Comparison of ENCODE assay signal across 19 cellular contexts in genomic region chr1:55428236-55428635, GRCh38.
A peak's percentile ranks its signal among the peaks of the same experiment; 100 is the strongest.
DNase-seq lines count a peak whose midpoint lies in the region; ATAC-seq and TF ChIP-seq lines count a peak whose summit lies in the region.
"Had no signal": no experiment of that assay in that cellular context is flagged by ENCODE, and none has a peak within 500 bp of the region (broad histone marks: within the 10 kb centered on the region; RNA-seq: fewer than 3 reads in every experiment).

No MANE protein-coding gene starts in this region.

- POLR2A ChIA-PET in MCF 10A (lab: Yijun Ruan, JAX): no interaction called here

- intact Hi-C loops in MCF 10A (cut with micrococcal nuclease): loop anchor here (2.0 kb wide), 1 partner anchor 53 kb away; no protein-coding TSS in a partner anchor
- intact Hi-C loops in breast epithelium (cut with DNase I; ENCODE audit: low total_unique reads): no loop called here
- intact Hi-C loops in transverse colon (cut with DNase I; ENCODE audit: low total_unique reads): no loop called here

- H3K4me1 Mint-ChIP-seq in MCF 10A (ENCODE audit: insufficient read depth, unreplicated experiment) (peaks cover 20% of the 10 kb centered on the region), chondrocyte (ENCODE audit: low read depth) (peaks cover 46% of the 10 kb centered on the region)
- H3K4me1 Mint-ChIP-seq: activated B cell treated with CpG ODN at 0.5 μM for 24 hours had no signal

- WGBS in mesodermal cell (ENCODE audit: insufficient coverage in 2 of 2), 2 experiments: 94 to 95% methylated on average over 3 to 4 of the region's 4 CpGs
- whole genome bisulfite sequencing in transverse colon (ENCODE audit: low coverage in 1 of 2), 2 donors: 65 to 85% methylated on average over 3 to 4 of the region's 4 CpGs

- H3K27me3 ChIP-seq in breast epithelium: no peaks in the 10 kb centered on the region
- no peaks in the 10 kb centered on the region for H3K27me3 ChIP-seq in transverse colon

- H3K9me3 Mint-ChIP-seq in MCF 10A (ENCODE audit: unreplicated experiment) (peaks cover under 1% of the 10 kb centered on the region), chondrocyte (ENCODE audit: low read depth) (peaks cover 2% of the 10 kb centered on the region)
- H3K9me3 Mint-ChIP-seq: activated B cell treated with CpG ODN at 0.5 μM for 24 hours; activated T-helper 2 cell treated with anti-CD3 and anti-CD28 coated beads, Interferon-gamma antibody, Interleukin-2, Interleukin-4, amounts not matched to agents 10 μg/mL and 5 μg/mL and 100 μg/mL, durations not matched to agents 14 hours and 24 hours and 36 hours; CD4-positive, alpha-beta T cell had no signal

- no TSS peak for BruUV-seq in MCF 10A (replicated peaks; lab: Mats Ljungman, UMichigan)

- TF ChIP-seq CTCF in MCF 10A (IDR thresholded peaks at IDR 0.05; ENCODE audit: unreplicated experiment) (no peak), breast epithelium (IDR thresholded peaks at IDR 0.05) (no peak), chondrocyte (IDR thresholded peaks at IDR 0.05) (no peak), transverse colon (IDR thresholded peaks at IDR 0.05) (no peak)

- DNase-seq in MCF 10A (ENCODE audit: unreplicated experiment) (no peak), breast epithelium (ENCODE audit: low spot score in 2 of 2) (no peak), chondrocyte (ENCODE audit: low spot score) (no peak), transverse colon (no peak), NCI-H748 treated with DMSO at 0.1 percent for 48 hours (lab: John Stamatoyannopoulos, UW) (no peak)
- DNase-seq: activated B cell treated with CpG ODN at 0.5 μM for 24 hours; amniotic stem cell; CD4-positive, alpha-beta T cell; DND-41; KG1; NCI-H1092 treated with DMSO at 0.1 percent for 48 hours; NCI-H774; occipital lobe; RPMI8226 had no signal

- H3K4me3 ChIP-seq in breast epithelium (no peak overlapping the region), mesodermal cell (ENCODE audit: extremely low read depth, insufficient read depth, low read length, poor library complexity, severe bottlenecking) (no peak overlapping the region), transverse colon (no peak overlapping the region)
- H3K4me3 ChIP-seq: skin epidermis had no signal

- H3K27me3 Mint-ChIP-seq in MCF 10A (ENCODE audit: insufficient read depth, unreplicated experiment) (no peaks in the 10 kb centered on the region), chondrocyte (ENCODE audit: low read depth) (no peaks in the 10 kb centered on the region)

- no peaks in the 10 kb centered on the region for H3K4me1 ChIP-seq in breast epithelium
- peaks cover 30% of the 10 kb centered on the region for H3K4me1 ChIP-seq in mesodermal cell (ENCODE audit: control insufficient read depth, insufficient read depth, low read length, poor library complexity, severe bottlenecking)
- peaks cover 0 to 12% (median 2%) of the 10 kb centered on the region in 4 donors for H3K4me1 ChIP-seq in transverse colon

- H3K36me3 ChIP-seq in breast epithelium: no peaks in the 10 kb centered on the region
- H3K36me3 ChIP-seq in mesodermal cell (ENCODE audit: control insufficient read depth, insufficient read depth, low read length): no peaks in the 10 kb centered on the region
- H3K36me3 ChIP-seq in transverse colon: no peaks in the 10 kb centered on the region

- no peak for TF ChIP-seq EP300 in transverse colon (IDR thresholded peaks at IDR 0.05; ENCODE audit: low read depth)

- H3K36me3 Mint-ChIP-seq in MCF 10A (ENCODE audit: insufficient read depth, unreplicated experiment): no peaks in the 10 kb centered on the region
- peaks cover under 1% of the 10 kb centered on the region for H3K36me3 Mint-ChIP-seq in chondrocyte (ENCODE audit: low read depth)

- H3K9me3 ChIP-seq in breast epithelium (peaks cover 0 to 4% of the 10 kb centered on the region in 2 donors), mesodermal cell (ENCODE audit: control insufficient read depth, low read length) (no peaks in the 10 kb centered on the region), transverse colon (no peaks in the 10 kb centered on the region)

- H3K27ac Mint-ChIP-seq in MCF 10A (ENCODE audit: low read depth, unreplicated experiment) (peak overlapping the region; percentile 78), chondrocyte (ENCODE audit: unreplicated experiment) (peak overlapping the region; percentile 95)
- H3K27ac Mint-ChIP-seq: activated B cell treated with CpG ODN at 0.5 μM for 24 hours; activated T-helper 2 cell treated with anti-CD3 and anti-CD28 coated beads, Interferon-gamma antibody, Interleukin-2, Interleukin-4, amounts not matched to agents 10 μg/mL and 5 μg/mL and 100 μg/mL, durations not matched to agents 14 hours and 24 hours and 36 hours; CD4-positive, alpha-beta T cell had no signal

- CTCF ChIA-PET in MCF 10A (lab: Yijun Ruan, JAX): interaction anchor here (0.5 to 3.8 kb wide), 5 partner anchors 10 to 1309 kb away, joined by 3 to 18 read pairs (median 3); no protein-coding TSS in a partner anchor

- ATAC-seq in HG02610 (IDR thresholded peaks at IDR 0.05; ENCODE audit: unreplicated experiment) (no peak), GM19328 (IDR thresholded peaks at IDR 0.05; ENCODE audit: unreplicated experiment) (no peak)

- TF ChIP-seq POLR2A in breast epithelium (IDR thresholded peaks at IDR 0.05) (no peak), transverse colon (IDR thresholded peaks at IDR 0.05) (no peak)

- H3K4me3 Mint-ChIP-seq in MCF 10A (ENCODE audit: unreplicated experiment) (no peak overlapping the region), chondrocyte (ENCODE audit: unreplicated experiment) (no peak overlapping the region)
- H3K4me3 Mint-ChIP-seq: activated B cell treated with CpG ODN at 0.5 μM for 24 hours; CD4-positive, alpha-beta T cell had no signal

- in situ Hi-C loops in transverse colon (cut with MboI; ENCODE audit: low pct_ligation_motif_present in 1 of 4, low pct_unique_long_range_greater_than_20kb in 1 of 4, low sequenced_read_pairs in 3 of 4): no loop called here

- H3K27ac ChIP-seq in breast epithelium (no peak overlapping the region), mesodermal cell (ENCODE audit: low read depth, low read length, severe bottlenecking) (peak overlapping the region; percentile 88), transverse colon (peak overlapping the region; percentile 25 to 66 (median 52))

Comparison
In these comparisons a context has a peak if more than half of its experiments do, and no peak if none do; other contexts are left out.
1. H3K27ac ChIP-seq: peak in mesodermal cell (single experiment) and transverse colon (4 of 4); none in breast epithelium (0 of 2).